Comparison of ENCODE assay signal across 9 cellular contexts in the genomic region with DNA sequence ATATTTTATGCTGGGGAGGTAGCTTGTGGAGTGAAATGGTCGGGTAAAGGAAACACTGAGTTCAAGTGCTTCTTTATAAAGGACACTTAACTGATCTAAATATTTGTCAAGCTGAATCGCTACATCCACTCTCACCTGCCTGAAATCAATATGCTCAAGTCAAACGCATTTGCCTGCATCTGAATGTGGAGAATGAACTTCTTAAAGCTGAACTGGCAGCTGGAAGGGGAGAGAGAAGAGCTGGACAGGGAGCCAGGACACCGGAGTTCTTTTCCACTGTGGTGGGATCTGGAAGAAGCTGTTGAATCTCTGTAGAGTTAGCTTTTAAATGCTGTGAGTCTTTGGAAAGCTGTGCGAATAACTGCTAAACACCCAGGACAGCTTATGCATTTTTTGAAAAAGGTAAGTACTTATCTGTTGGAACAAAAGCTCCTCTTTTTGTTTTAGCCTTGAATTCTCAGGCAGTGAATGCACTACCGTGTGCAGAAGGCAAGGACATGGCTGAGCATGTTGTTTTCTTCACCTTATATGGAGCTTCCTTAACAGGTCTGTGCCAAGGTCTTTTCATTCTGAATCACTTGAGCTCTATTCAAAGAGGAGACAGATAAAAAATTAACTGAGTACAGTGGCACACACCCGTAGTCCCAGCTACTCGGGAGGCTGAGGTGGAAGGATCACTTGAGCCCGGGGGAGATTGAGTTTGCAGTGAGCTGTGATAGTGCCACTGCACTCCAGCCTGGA.
DNase-seq lines count a peak whose midpoint lies in the region; ATAC-seq and TF ChIP-seq lines count a peak whose summit lies in the region.
"Had no signal": no experiment of that assay in that cellular context is flagged by ENCODE, and none has a peak within 500 bp of the region (broad histone marks: within the 10 kb centered on the region; RNA-seq: fewer than 3 reads in every experiment).

No MANE protein-coding gene starts in this region.

- no peaks in the 10 kb centered on the region for H3K79me2 ChIP-seq in H9 (ENCODE audit: insufficient read depth, low read length)

- H2BK120ac ChIP-seq in mesenchymal stem cell (ENCODE audit: low read depth, low read length), result peak overlapping the region; percentile 84
- H2BK120ac ChIP-seq in H9 (ENCODE audit: low read depth, low read length, poor library complexity, severe bottlenecking), result no peak overlapping the region

- H3K4me2 ChIP-seq in mesenchymal stem cell (ENCODE audit: low read length, poor library complexity, severe bottlenecking) (no peak overlapping the region), H9 (ENCODE audit: insufficient read depth, insufficient read length, low read length) (no peak overlapping the region)

- H3K4ac ChIP-seq in mesenchymal stem cell (ENCODE audit: low read depth in 1 of 2, low read length in 2 of 2) (peak overlapping the region; percentile 88 to 92), H9 (ENCODE audit: low read depth, low read length) (no peak overlapping the region)

- H3K36me3 ChIP-seq in mesenchymal stem cell (ENCODE audit: control insufficient read depth in 1 of 2, insufficient read depth in 2 of 2, low read depth in 1 of 2, low read length in 2 of 2), result no peaks in the 10 kb centered on the region
- H3K36me3 ChIP-seq in Peyer's patch, result no peaks in the 10 kb centered on the region

- H3K9ac ChIP-seq in mesenchymal stem cell (ENCODE audit: low read length), result peak overlapping the region; percentile 79
- H3K9ac ChIP-seq in H9 (ENCODE audit: extremely low read depth, insufficient read length, low read length), result no peak overlapping the region

- no peak overlapping the region for H3K4me3 Mint-ChIP-seq in activated naive CD8-positive, alpha-beta T cell treated with anti-CD3 and anti-CD28 coated beads, Interleukin-2, amount 10 ng/mL, durations not matched to agents 7 days and 5 days
- H3K4me3 Mint-ChIP-seq in H9, result no peak overlapping the region
- H3K4me3 Mint-ChIP-seq: activated B cell treated with CpG ODN at 0.5 μM for 24 hours had no signal

- no peaks in the 10 kb centered on the region for H3K27me3 Mint-ChIP-seq in activated naive CD8-positive, alpha-beta T cell treated with anti-CD3 and anti-CD28 coated beads, Interleukin-2, amount 10 ng/mL, durations not matched to agents 7 days and 5 days
- no peaks in the 10 kb centered on the region; the same call in 1 of the 2 replicates for H3K27me3 Mint-ChIP-seq in H9 (ENCODE audit: low read depth)
- H3K27me3 Mint-ChIP-seq: activated B cell treated with CpG ODN at 0.5 μM for 24 hours had no signal

- no peak overlapping the region for H2BK20ac ChIP-seq in H9 (ENCODE audit: low read depth, low read length, poor library complexity, severe bottlenecking)

- TF ChIP-seq CTCF in Peyer's patch (IDR thresholded peaks at IDR 0.05), result no peak
- no peak for TF ChIP-seq CTCF in H9 (conservative IDR thresholded peaks at IDR 0.05)

- H3T11ph ChIP-seq in H9 (ENCODE audit: low read length), result no peak overlapping the region

- H3K9me3 ChIP-seq in mesenchymal stem cell (ENCODE audit: control insufficient read depth, low read length) (peaks cover 8% of the 10 kb centered on the region), Peyer's patch (no peaks in the 10 kb centered on the region), H9 (ENCODE audit: control insufficient read depth, low read depth, low read length) (no peaks in the 10 kb centered on the region)

- H4K5ac ChIP-seq in H9 (ENCODE audit: insufficient read length, low read depth, low read length), result no peak overlapping the region

- H2BK15ac ChIP-seq in mesenchymal stem cell (ENCODE audit: low read depth, poor library complexity, severe bottlenecking) (no peak overlapping the region), H9 (ENCODE audit: low read depth, low read length) (no peak overlapping the region)

- POLR2A ChIA-PET in activated naive CD8-positive, alpha-beta T cell treated with anti-CD3 and anti-CD28 coated beads, Interleukin-2, amount 10 ng/mL, durations not matched to agents 7 days and 5 days (lab: Charles Lee), result interaction anchor here (0.7 kb wide), 1 partner anchor 74 kb away, joined by 4 read pairs; the partner anchor contains the start of gene KLF7

- no peak overlapping the region for H3K56ac ChIP-seq in H9 (ENCODE audit: insufficient read length, low read depth, low read length)

- H2BK5ac ChIP-seq in mesenchymal stem cell (ENCODE audit: low read depth, low read length, poor library complexity, severe bottlenecking) (no peak overlapping the region), H9 (ENCODE audit: insufficient read length, low read length) (no peak overlapping the region)

- TF ChIP-seq POLR2A in Peyer's patch (IDR thresholded peaks at IDR 0.05), result no peak

- ATAC-seq in HG03175 (IDR thresholded peaks at IDR 0.05; ENCODE audit: unreplicated experiment) (peak; percentile 54), HG02588 (IDR thresholded peaks at IDR 0.05; ENCODE audit: unreplicated experiment) (no peak)
- ATAC-seq in activated naive CD8-positive, alpha-beta T cell treated with anti-CD3 and anti-CD28 coated beads, Interleukin-2, amount 10 ng/mL, durations not matched to agents 7 days and 5 days (ENCODE audit: low read depth), result peak; percentile 38

- H3K27ac ChIP-seq in mesenchymal stem cell (ENCODE audit: low read length, poor library complexity, severe bottlenecking) (peak overlapping the region; percentile 88), Peyer's patch (peak overlapping the region in 2 of 4 donors; percentile 35 to 50), H9 (ENCODE audit: insufficient read length, low read depth, low read length) (no peak overlapping the region)

- 53% methylated on average over 8 of the region's 9 CpGs for WGBS in mesenchymal stem cell
- WGBS in H9 (ENCODE audit: extremely low coverage, insufficient read length, low lambda C conversion rate), result 100% methylated on average over 1 of the region's 9 CpGs

- H3K4me1 Mint-ChIP-seq in activated naive CD8-positive, alpha-beta T cell treated with anti-CD3 and anti-CD28 coated beads, Interleukin-2, amount 10 ng/mL, durations not matched to agents 7 days and 5 days, result peaks cover 22% of the 10 kb centered on the region
- H3K4me1 Mint-ChIP-seq in H9, result peaks cover 29 to 34% of the 10 kb centered on the region in 2 experiments
- H3K4me1 Mint-ChIP-seq: activated B cell treated with CpG ODN at 0.5 μM for 24 hours had no signal

- H3K4me1 ChIP-seq in mesenchymal stem cell (ENCODE audit: control insufficient read depth, insufficient read depth, low read depth, low read length), result peaks cover 4% of the 10 kb centered on the region
- H3K4me1 ChIP-seq in Peyer's patch, result no peaks in the 10 kb centered on the region
- H3K4me1 ChIP-seq in H9 (ENCODE audit: insufficient read depth, low read length), result no peaks in the 10 kb centered on the region

- H4K8ac ChIP-seq in mesenchymal stem cell (ENCODE audit: low read length) (peak overlapping the region; percentile 69), H9 (replicated peaks; ENCODE audit: insufficient read length, low read depth, low read length) (no peak overlapping the region)

- H3K27ac Mint-ChIP-seq in activated naive CD8-positive, alpha-beta T cell treated with anti-CD3 and anti-CD28 coated beads, Interleukin-2, amount 10 ng/mL, durations not matched to agents 7 days and 5 days, result no peak overlapping the region
- H3K27ac Mint-ChIP-seq in H9, result 0 out of 7 replicates have a peak overlapping the region, but pooled peaks of 1 of the 3 experiments have one; percentile 32
- H3K27ac Mint-ChIP-seq: activated B cell treated with CpG ODN at 0.5 μM for 24 hours had no signal

- H2AK5ac ChIP-seq in mesenchymal stem cell (ENCODE audit: low read length, severe bottlenecking), result peak overlapping the region; percentile 89
- no peak overlapping the region for H2AK5ac ChIP-seq in H9 (ENCODE audit: insufficient read length, low read length)

- no peaks in the 10 kb centered on the region for H3K27me3 ChIP-seq in mesenchymal stem cell (ENCODE audit: control insufficient read depth in 1 of 2, insufficient read depth in 1 of 2, low read length in 2 of 2)
- no peaks in the 10 kb centered on the region for H3K27me3 ChIP-seq in Peyer's patch
- no peaks in the 10 kb centered on the region for H3K27me3 ChIP-seq in H9 (ENCODE audit: insufficient read depth, low read length)

- no peaks in the 10 kb centered on the region for H3K79me1 ChIP-seq in mesenchymal stem cell (replicated peaks; ENCODE audit: low read length, poor library complexity, severe bottlenecking)
- no peaks in the 10 kb centered on the region for H3K79me1 ChIP-seq in H9 (ENCODE audit: insufficient read depth, low read depth, low read length, poor library complexity, severe bottlenecking)

- peaks cover 1% of the 10 kb centered on the region for H3K36me3 Mint-ChIP-seq in activated naive CD8-positive, alpha-beta T cell treated with anti-CD3 and anti-CD28 coated beads, Interleukin-2, amount 10 ng/mL, durations not matched to agents 7 days and 5 days
- H3K36me3 Mint-ChIP-seq in H9 (ENCODE audit: insufficient read depth in 1 of 3, low read depth in 3 of 3), result no peaks in the 10 kb centered on the region; a peak in 1 of 7 replicates

- peak overlapping the region in 1 of 2 experiments; percentile 40 for H3K4me3 ChIP-seq in mesenchymal stem cell (ENCODE audit: insufficient read depth in 1 of 2, low read depth in 1 of 2, low read length in 2 of 2)
- H3K4me3 ChIP-seq in Peyer's patch, result no peak overlapping the region

- no peaks in the 10 kb centered on the region for H3K9me3 Mint-ChIP-seq in activated naive CD8-positive, alpha-beta T cell treated with anti-CD3 and anti-CD28 coated beads, Interleukin-2, amount 10 ng/mL, durations not matched to agents 7 days and 5 days
- no peaks in the 10 kb centered on the region for H3K9me3 Mint-ChIP-seq in H9
- H3K9me3 Mint-ChIP-seq: activated B cell treated with CpG ODN at 0.5 μM for 24 hours had no signal

- no peaks in the 10 kb centered on the region for H3K23me2 ChIP-seq in H9 (ENCODE audit: insufficient read length, low read depth, low read length, poor library complexity, severe bottlenecking)

- H2AFZ ChIP-seq in mesenchymal stem cell (ENCODE audit: low read depth, low read length) (no peak overlapping the region), H9 (ENCODE audit: low read length) (no peak overlapping the region)

- H4K91ac ChIP-seq in mesenchymal stem cell (ENCODE audit: low read length) (peak overlapping the region; percentile 89), H9 (ENCODE audit: insufficient read length, low read depth, low read length) (no peak overlapping the region)

- H2BK12ac ChIP-seq in mesenchymal stem cell (ENCODE audit: low read length in 2 of 2) (peak overlapping the region; percentile 85 to 98), H9 (ENCODE audit: insufficient read length, low read depth, low read length) (no peak overlapping the region)

- H3K23ac ChIP-seq in mesenchymal stem cell (ENCODE audit: low read length in 2 of 2), result no peak overlapping the region
- no peak overlapping the region for H3K23ac ChIP-seq in H9 (ENCODE audit: insufficient read length, low read depth, low read length)

- H3K18ac ChIP-seq in mesenchymal stem cell (ENCODE audit: low read depth in 1 of 2, low read length in 2 of 2) (peak overlapping the region; percentile 92 to 93), H9 (ENCODE audit: insufficient read length, low read depth, low read length) (no peak overlapping the region)

- peak; percentile 41 for DNase-seq in Daoy (ENCODE audit: low read depth)
- no peak for DNase-seq in activated naive CD8-positive, alpha-beta T cell treated with anti-CD3 and anti-CD28 coated beads, Interleukin-2, amount 10 ng/mL, durations not matched to agents 7 days and 5 days
- peak; percentile 60 for DNase-seq in mesenchymal stem cell
- DNase-seq in GM19238 (ENCODE audit: insufficient read length, low spot score), result no peak
- DNase-seq in Peyer's patch, result no peak
- DNase-seq in H9, result no peak
- DNase-seq: activated B cell treated with CpG ODN at 0.5 μM for 24 hours had no signal

- H4K20me1 ChIP-seq in H9 (ENCODE audit: control insufficient read depth, insufficient read depth, insufficient read length), result no peaks in the 10 kb centered on the region

- H3K14ac ChIP-seq in mesenchymal stem cell (ENCODE audit: low read length in 2 of 2) (no peak overlapping the region), H9 (ENCODE audit: insufficient read depth, low read length) (no peak overlapping the region)

Comparison
In these comparisons a context has a peak if more than half of its experiments do, and no peak if none do; other contexts are left out.
1. DNase-seq: peak in Daoy (single experiment) and mesenchymal stem cell (single experiment); none in activated naive CD8-positive, alpha-beta T cell treated with anti-CD3 and anti-CD28 coated beads, Interleukin-2, amount 10 ng/mL, durations not matched to agents 7 days and 5 days (single experiment), GM19238 (single experiment), Peyer's patch (0 of 3) and H9 (single experiment).